Comparison of ENCODE assay signal across 2 cellular contexts in the genomic region with DNA sequence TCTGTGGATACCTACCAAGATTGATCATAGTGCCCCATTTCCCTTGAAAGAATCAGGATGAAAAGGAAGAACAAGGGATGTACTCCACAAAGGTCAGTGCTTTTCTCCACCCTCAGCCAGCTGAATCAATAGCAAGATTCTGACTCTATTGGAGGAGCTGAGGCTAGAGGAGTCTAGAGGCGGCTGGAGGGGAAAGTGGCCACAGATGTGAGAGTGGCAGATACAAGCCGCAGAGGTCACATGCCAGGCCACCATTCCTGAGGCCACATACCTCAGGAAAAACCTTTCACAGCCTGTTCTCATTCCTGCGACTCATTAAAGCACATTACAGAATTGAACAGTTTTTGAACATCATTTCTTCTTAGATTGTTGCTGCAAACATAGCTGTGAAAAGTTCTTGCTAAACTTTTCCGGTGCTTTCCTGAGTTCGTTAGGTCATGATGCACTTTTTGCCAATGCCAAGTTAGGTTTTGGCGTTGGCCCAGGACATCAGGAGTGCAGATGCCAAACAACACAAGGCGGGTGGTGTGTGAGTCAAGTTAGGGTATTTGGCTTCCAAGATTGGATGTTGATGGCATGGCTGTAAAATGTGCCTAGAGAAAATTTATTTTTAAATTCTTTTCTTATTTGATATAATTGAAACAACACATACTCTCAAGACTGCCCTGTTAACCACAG.
A peak's percentile ranks its signal among the peaks of the same experiment; 100 is the strongest.
TF ChIP-seq lines count a peak whose summit lies in the region.

No MANE protein-coding gene starts in this region.

TF ChIP-seq in liver, 16 proteins besides CTCF, POLR2A, EP300 and RAD21 (continued from another document):
- TF ChIP-seq, protein P1, sequence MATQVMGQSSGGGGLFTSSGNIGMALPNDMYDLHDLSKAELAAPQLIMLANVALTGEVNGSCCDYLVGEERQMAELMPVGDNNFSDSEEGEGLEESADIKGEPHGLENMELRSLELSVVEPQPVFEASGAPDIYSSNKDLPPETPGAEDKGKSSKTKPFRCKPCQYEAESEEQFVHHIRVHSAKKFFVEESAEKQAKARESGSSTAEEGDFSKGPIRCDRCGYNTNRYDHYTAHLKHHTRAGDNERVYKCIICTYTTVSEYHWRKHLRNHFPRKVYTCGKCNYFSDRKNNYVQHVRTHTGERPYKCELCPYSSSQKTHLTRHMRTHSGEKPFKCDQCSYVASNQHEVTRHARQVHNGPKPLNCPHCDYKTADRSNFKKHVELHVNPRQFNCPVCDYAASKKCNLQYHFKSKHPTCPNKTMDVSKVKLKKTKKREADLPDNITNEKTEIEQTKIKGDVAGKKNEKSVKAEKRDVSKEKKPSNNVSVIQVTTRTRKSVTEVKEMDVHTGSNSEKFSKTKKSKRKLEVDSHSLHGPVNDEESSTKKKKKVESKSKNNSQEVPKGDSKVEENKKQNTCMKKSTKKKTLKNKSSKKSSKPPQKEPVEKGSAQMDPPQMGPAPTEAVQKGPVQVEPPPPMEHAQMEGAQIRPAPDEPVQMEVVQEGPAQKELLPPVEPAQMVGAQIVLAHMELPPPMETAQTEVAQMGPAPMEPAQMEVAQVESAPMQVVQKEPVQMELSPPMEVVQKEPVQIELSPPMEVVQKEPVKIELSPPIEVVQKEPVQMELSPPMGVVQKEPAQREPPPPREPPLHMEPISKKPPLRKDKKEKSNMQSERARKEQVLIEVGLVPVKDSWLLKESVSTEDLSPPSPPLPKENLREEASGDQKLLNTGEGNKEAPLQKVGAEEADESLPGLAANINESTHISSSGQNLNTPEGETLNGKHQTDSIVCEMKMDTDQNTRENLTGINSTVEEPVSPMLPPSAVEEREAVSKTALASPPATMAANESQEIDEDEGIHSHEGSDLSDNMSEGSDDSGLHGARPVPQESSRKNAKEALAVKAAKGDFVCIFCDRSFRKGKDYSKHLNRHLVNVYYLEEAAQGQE (IDR thresholded peaks at IDR 0.05) = no peak
- peak in 1 of 2 donors; percentile 49 for TF ChIP-seq JUND (IDR thresholded peaks at IDR 0.05)
- TF ChIP-seq HNF4A (conservative IDR thresholded peaks at IDR 0.05) = peak; percentile 38 to 51
- TF ChIP-seq RXRA (IDR thresholded peaks at IDR 0.05) = peak; percentile 61 to 71
- TF ChIP-seq ZBTB33 (IDR thresholded peaks at IDR 0.05) = no peak
- TF ChIP-seq YY1 (IDR thresholded peaks at IDR 0.05) = peak; percentile 31
TF ChIP-seq in liver: peak in this region for 6.

TF ChIP-seq in HepG2, 621 proteins besides CTCF, POLR2A, EP300 and RAD21 (continued from another document):
- no peak for TF ChIP-seq ZNF407 (CRISPR knock-in tag; IDR thresholded peaks at IDR 0.05; ENCODE audit: not compliant biosample characterization)
- TF ChIP-seq LBX2 (CRISPR knock-in tag; IDR thresholded peaks at IDR 0.05; ENCODE audit: borderline replicate concordance) = no peak
- TF ChIP-seq MAFK (conservative IDR thresholded peaks at IDR 0.05 in 1 of 2, IDR thresholded peaks at IDR 0.05 in 1 of 2; ENCODE audit: low read length in 2 of 2) = no peak
- TF ChIP-seq ZNF674 (CRISPR knock-in tag; IDR thresholded peaks at IDR 0.05; ENCODE audit: low read depth) = no peak
- TF ChIP-seq ATF7-NPFF (CRISPR knock-in tag; IDR thresholded peaks at IDR 0.05; ENCODE audit: low read depth) = no peak
- TF ChIP-seq ZNF639 (CRISPR knock-in tag; conservative IDR thresholded peaks at IDR 0.05) = no peak
